16 cellular contexts compared by ENCODE assay signal in genomic region chr15:79815468-79815867, GRCh38.
"Had no signal": no experiment of that assay in that cellular context is flagged by ENCODE, and none has a peak within 500 bp of the region (broad histone marks: within the 10 kb centered on the region; RNA-seq: fewer than 3 reads in every experiment).

No MANE protein-coding gene starts in this region.

- ATAC-seq: activated naive CD8-positive, alpha-beta T cell treated with anti-CD3 and anti-CD28 coated beads, Interleukin-2, amount 50 U/mL, for 24 hours; left lobe of liver; mucosa of descending colon; naive thymus-derived CD8-positive, alpha-beta T cell; right lobe of liver had no signal

- H3K27ac ChIP-seq: colonic mucosa, esophagus squamous epithelium, neutrophil, right lobe of liver, SK-N-MC, suprapubic skin had no signal

- H3K4me3 ChIP-seq: colonic mucosa, esophagus squamous epithelium, mucosa of descending colon, right lobe of liver, SK-N-MC, suprapubic skin had no signal

- H3K27me3 ChIP-seq: colonic mucosa, neutrophil, right lobe of liver, suprapubic skin had no signal

- H3K9me3 ChIP-seq: colonic mucosa, neutrophil, right lobe of liver, suprapubic skin had no signal

- H3K36me3 ChIP-seq: colonic mucosa, esophagus squamous epithelium, neutrophil, right lobe of liver, suprapubic skin had no signal

- FAIRE-seq: astrocyte, endothelial cell of umbilical vein had no signal

- DNase-seq: activated CD4-positive, CD25-positive, alpha-beta regulatory T cell treated with anti-CD3 and anti-CD28 coated beads, Interleukin-2, amount 50 U/mL, for 72 hours; activated naive CD4-positive, alpha-beta T cell treated with Interleukin-2 at 50 U/mL for 16 hours; activated naive CD8-positive, alpha-beta T cell treated with anti-CD3 and anti-CD28 coated beads, Interleukin-2, amount 50 U/mL, for 24 hours; colonic mucosa; effector CD8-positive, alpha-beta T cell; esophagus squamous epithelium; mucosa of descending colon; naive thymus-derived CD8-positive, alpha-beta T cell; right lobe of liver; trophoblast cell had no signal

- H3K4me1 ChIP-seq: colonic mucosa had no signal
